33 cellular contexts compared by ENCODE assay signal in the genomic region with DNA sequence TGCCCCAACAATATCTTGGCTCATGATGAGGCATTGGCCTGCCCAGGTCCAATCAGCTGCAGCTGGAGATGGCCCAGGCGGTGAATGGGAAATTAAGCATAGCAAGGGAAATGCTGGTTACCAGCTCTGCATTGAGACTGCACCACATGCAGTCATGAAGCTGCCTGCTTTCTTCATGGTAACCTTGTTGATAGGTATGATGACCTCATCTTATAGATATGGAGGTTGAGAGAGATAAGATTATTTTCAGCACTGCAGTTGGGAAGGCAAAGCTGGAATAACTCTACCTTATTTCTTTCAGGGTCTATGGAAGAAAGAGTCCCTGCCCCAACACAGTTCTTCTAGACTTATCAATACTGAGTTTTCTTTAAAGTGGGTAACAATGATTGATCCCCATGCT.
DNase-seq lines count a peak whose midpoint lies in the region; ATAC-seq, FAIRE-seq and TF ChIP-seq lines count a peak whose summit lies in the region.
"Had no signal": no experiment of that assay in that cellular context is flagged by ENCODE, and none has a peak within 500 bp of the region (broad histone marks: within the 10 kb centered on the region; RNA-seq: fewer than 3 reads in every experiment).

No MANE protein-coding gene starts in this region.

- POLR2A ChIA-PET in HepG2 (lab: Yijun Ruan, JAX) (no interaction called here), HEK293 (lab: Yijun Ruan, JAX) (no interaction called here), K562 (lab: Yijun Ruan, JAX) (interaction anchor here (0.8 kb wide), 1 partner anchor 9 kb away, joined by 3 read pairs; no protein-coding TSS in a partner anchor)

- no peak for TF ChIP-seq POLR2A in HepG2 (IDR thresholded peaks at IDR 0.05; ENCODE audit: insufficient read depth in 1 of 2, low read depth in 2 of 2, low read length in 2 of 2)
- no peak for TF ChIP-seq POLR2A in right lobe of liver (IDR thresholded peaks at IDR 0.05)
- TF ChIP-seq POLR2A in K562 (conservative IDR thresholded peaks at IDR 0.05), result no peak

- no peak overlapping the region for H3K4me2 ChIP-seq in HepG2 (ENCODE audit: low read depth, low read length)
- no peak overlapping the region for H3K4me2 ChIP-seq in K562 (ENCODE audit: insufficient read depth, low read length)
- H3K4me2 ChIP-seq: A549; BLaER1; BLaER1 treated with 17β-estradiol and CSF1 and Interleukin-3, amounts not matched to agents 10 nM and 100 nM had no signal

- H3K27ac ChIP-seq in HepG2 (ENCODE audit: extremely low read length, insufficient read depth, low read length), result no peak overlapping the region
- H3K27ac ChIP-seq in right lobe of liver, result no peak overlapping the region
- no peak overlapping the region for H3K27ac ChIP-seq in HEK293 (ENCODE audit: extremely low read depth, low read depth, low read length)
- H3K27ac ChIP-seq in K562 (ENCODE audit: extremely low read depth, low read depth, low read length), result no peak overlapping the region
- no peak overlapping the region for H3K27ac ChIP-seq in kidney (ENCODE audit: low read depth in 2 of 2, low read length in 2 of 2)
- H3K27ac ChIP-seq: 22Rv1; A549; BLaER1; BLaER1 treated with 17β-estradiol and CSF1 and Interleukin-3, amounts not matched to agents 10 nM and 100 nM; C4-2B had no signal

- DNase-seq in HepG2 (ENCODE audit: low spot score) (no peak), right lobe of liver (no peak), K562 (ENCODE audit: extremely low read depth in 1 of 4, low spot score in 3 of 4) (no peak), kidney (no peak)
- DNase-seq: 8988T; ACHN; AML-193; C1 segment of cervical spinal cord; Caco-2; Calu3; CD4-positive, alpha-beta memory T cell; CD4-positive, alpha-beta T cell; CD4-positive, CD25-positive, alpha-beta regulatory T cell; CD8-positive, alpha-beta memory T cell; CD8-positive, alpha-beta T cell; COR-L47; DMS 273 treated with DMSO at 0.1 percent for 48 hours; DMS153; DMS53; DMS79; DMS79 treated with DMSO at 0.1 percent for 48 hours; DND-41; EL had no signal

- no peak overlapping the region for H3K9ac ChIP-seq in HepG2 (ENCODE audit: insufficient read depth, low read depth, low read length)
- H3K9ac ChIP-seq in K562 (ENCODE audit: insufficient read depth in 1 of 2, low read depth in 2 of 2, low read length in 2 of 2), result no peak overlapping the region
- H3K9ac ChIP-seq in kidney (ENCODE audit: low read length in 2 of 2), result no peak overlapping the region
- H3K9ac ChIP-seq: BLaER1; BLaER1 treated with 17β-estradiol and CSF1 and Interleukin-3, amounts not matched to agents 10 nM and 100 nM had no signal

- TF ChIP-seq EP300 in HepG2 (IDR thresholded peaks at IDR 0.05; ENCODE audit: low read depth in 2 of 2, low read length in 2 of 2) (no peak), HepG2 (CRISPR knock-in tag; IDR thresholded peaks at IDR 0.05; ENCODE audit: borderline replicate concordance) (no peak), K562 (IDR thresholded peaks at IDR 0.05; ENCODE audit: low read length) (no peak)

- H2AFZ ChIP-seq in HepG2 (ENCODE audit: low read length), result no peak overlapping the region
- H2AFZ ChIP-seq in K562 (ENCODE audit: low read depth, low read length), result no peak overlapping the region

- no peaks in the 10 kb centered on the region for H3K79me2 ChIP-seq in HepG2 (ENCODE audit: insufficient read depth, low read length)
- no peaks in the 10 kb centered on the region for H3K79me2 ChIP-seq in K562 (ENCODE audit: control insufficient read depth, insufficient read depth, low read length)

- H3K4me3 ChIP-seq in HepG2 (replicated peaks in 1 of 3; ENCODE audit: insufficient read depth in 1 of 3, low read depth in 2 of 3, low read length in 3 of 3) (no peak overlapping the region), right lobe of liver (no peak overlapping the region), HEK293 (ENCODE audit: low read depth, low read length) (no peak overlapping the region), K562 (no peak overlapping the region), kidney (ENCODE audit: low read length in 2 of 2) (no peak overlapping the region)
- H3K4me3 ChIP-seq: A549; BLaER1; BLaER1 treated with 17β-estradiol and CSF1 and Interleukin-3, amounts not matched to agents 10 nM and 100 nM had no signal

- CTCF ChIA-PET in HepG2 (lab: Yijun Ruan, JAX; ENCODE audit: low intra/inter-chr PET ratio, low total read pairs) (no interaction called here), HEK293 (lab: Yijun Ruan, JAX) (no interaction called here), K562 (lab: Yijun Ruan, JAX; ENCODE audit: low intra/inter-chr PET ratio) (no interaction called here)

- TF ChIP-seq RAD21 in HepG2 (CRISPR knock-in tag; IDR thresholded peaks at IDR 0.05) (no peak), K562 (CRISPR knock-in tag; conservative IDR thresholded peaks at IDR 0.05 in 1 of 2, IDR thresholded peaks at IDR 0.05 in 1 of 2) (no peak)

- H3K9me3 ChIP-seq in HepG2 (ENCODE audit: low read length) (no peaks in the 10 kb centered on the region), right lobe of liver (no peaks in the 10 kb centered on the region), HEK293 (ENCODE audit: control insufficient read depth, insufficient read depth, low read depth, low read length) (no peaks in the 10 kb centered on the region), K562 (replicated peaks; ENCODE audit: control insufficient read depth, insufficient read depth, low read depth, low read length) (no peaks in the 10 kb centered on the region), kidney (ENCODE audit: control insufficient read depth in 1 of 2, low read length in 2 of 2) (no peaks in the 10 kb centered on the region)
- H3K9me3 ChIP-seq: A549; BE2C; BLaER1; BLaER1 treated with 17β-estradiol and CSF1 and Interleukin-3, amounts not matched to agents 10 nM and 100 nM; Caco-2 had no signal

- H4K20me1 ChIP-seq in HepG2 (ENCODE audit: insufficient read depth, low read length), result no peaks in the 10 kb centered on the region
- no peaks in the 10 kb centered on the region for H4K20me1 ChIP-seq in K562 (replicated peaks; ENCODE audit: control insufficient read depth, insufficient read depth, low read length)
- H4K20me1 ChIP-seq: BLaER1; BLaER1 treated with 17β-estradiol and CSF1 and Interleukin-3, amounts not matched to agents 10 nM and 100 nM had no signal

- in situ Hi-C loops in HepG2 (cut with HindIII; ENCODE audit: extremely low pct_ligation_motif_present, low pct_unique_long_range_greater_than_20kb), result no loop called here
- in situ Hi-C loops in K562 (cut with MboI), result no loop called here

- ATAC-seq in HepG2 (no peak), right lobe of liver (no peak), K562 (no peak), HG03045 (IDR thresholded peaks at IDR 0.05; ENCODE audit: unreplicated experiment) (no peak)
- ATAC-seq: A549; CD8-positive, alpha-beta T cell had no signal

- FAIRE-seq in HepG2 (lab: Jason Lieb, UNC) (no peak), K562 (lab: Jason Lieb, UNC) (no peak), kidney (lab: Jason Lieb, UNC) (no peak)
- FAIRE-seq: A204.1, A549, D721Med had no signal

- H3K36me3 ChIP-seq in HepG2 (replicated peaks in 1 of 2; ENCODE audit: control insufficient read depth in 1 of 2, insufficient read depth in 2 of 2, low read length in 2 of 2) (no peaks in the 10 kb centered on the region), right lobe of liver (no peaks in the 10 kb centered on the region), HEK293 (ENCODE audit: control insufficient read depth in 2 of 2, insufficient read depth in 1 of 2, low read length in 2 of 2) (no peaks in the 10 kb centered on the region), K562 (ENCODE audit: control insufficient read depth, insufficient read depth, low read length) (no peaks in the 10 kb centered on the region), kidney (ENCODE audit: control insufficient read depth in 1 of 2, insufficient read depth in 2 of 2, low read length in 2 of 2) (no peaks in the 10 kb centered on the region)
- H3K36me3 ChIP-seq: BE2C; BLaER1; BLaER1 treated with 17β-estradiol and CSF1 and Interleukin-3, amounts not matched to agents 10 nM and 100 nM had no signal

- H3K9me1 ChIP-seq in K562 (ENCODE audit: control insufficient read depth, insufficient read depth, low read length), result no peaks in the 10 kb centered on the region

- intact Hi-C loops in HepG2 (cut with micrococcal nuclease; ENCODE audit: unreplicated experiment) (no loop called here), right lobe of liver (cut with DNase I) (no loop called here), K562 (cut with micrococcal nuclease) (no loop called here), kidney (cut with DNase I) (no loop called here)

- WGBS in HepG2 (ENCODE audit: low lambda C conversion rate), result 0% methylated on average over 1 of the region's 1 CpG
- WGBS in right lobe of liver (ENCODE audit: insufficient coverage, low coverage, low lambda C conversion rate, missing lambda C conversion rate), result 67% methylated on average over 1 of the region's 1 CpG
- WGBS in K562 (ENCODE audit: insufficient coverage, low coverage, missing lambda C conversion rate), result 5% methylated on average over 1 of the region's 1 CpG

- H3K4me1 ChIP-seq in HepG2 (ENCODE audit: insufficient read depth, low read length) (no peaks in the 10 kb centered on the region), right lobe of liver (no peaks in the 10 kb centered on the region), HEK293 (ENCODE audit: control insufficient read depth, insufficient read depth, low read length) (no peaks in the 10 kb centered on the region), K562 (replicated peaks in 1 of 2; ENCODE audit: control insufficient read depth in 2 of 2, insufficient read depth in 2 of 2, low read length in 2 of 2) (peaks cover 0 to 6% of the 10 kb centered on the region in 2 experiments; a peak in 2 of 5 replicates), kidney (ENCODE audit: control insufficient read depth in 1 of 2, insufficient read depth in 1 of 2, low read depth in 1 of 2, low read length in 2 of 2) (no peaks in the 10 kb centered on the region)
- H3K4me1 ChIP-seq: A549; BLaER1; BLaER1 treated with 17β-estradiol and CSF1 and Interleukin-3, amounts not matched to agents 10 nM and 100 nM; Caco-2 had no signal

- BruUV-seq in HepG2 (replicated peaks; lab: Mats Ljungman, UMichigan) (no TSS peak), K562 (replicated peaks; lab: Mats Ljungman, UMichigan) (no TSS peak)

- no peak for TF ChIP-seq CTCF in HepG2 (CRISPR knock-in tag; IDR thresholded peaks at IDR 0.05)
- no peak for TF ChIP-seq CTCF in right lobe of liver (IDR thresholded peaks at IDR 0.05)
- TF ChIP-seq CTCF in HEK293 (tag by site-specific recombination; IDR thresholded peaks at IDR 0.05), result no peak
- TF ChIP-seq CTCF in K562 (IDR thresholded peaks at IDR 0.05 in 2 of 3, conservative IDR thresholded peaks at IDR 0.05 in 1 of 3; ENCODE audit: insufficient read depth in 2 of 3, low read depth in 1 of 3, low read length in 3 of 3), result no peak
- no peak for TF ChIP-seq CTCF in kidney (IDR thresholded peaks at IDR 0.05; ENCODE audit: borderline replicate concordance, extremely low read depth, insufficient read depth)

- H3K27me3 ChIP-seq in HepG2 (ENCODE audit: control insufficient read depth in 1 of 2, insufficient read depth in 2 of 2, low read length in 2 of 2) (no peaks in the 10 kb centered on the region), right lobe of liver (no peaks in the 10 kb centered on the region), K562 (ENCODE audit: control insufficient read depth in 2 of 2, insufficient read depth in 2 of 2, low read length in 2 of 2) (peaks cover 0 to 3% of the 10 kb centered on the region in 2 experiments; a peak in 1 of 5 replicates)
- H3K27me3 ChIP-seq: BE2C; BLaER1; BLaER1 treated with 17β-estradiol and CSF1 and Interleukin-3, amounts not matched to agents 10 nM and 100 nM had no signal
